Comparison of ENCODE assay signal across 9 cellular contexts in the genomic region with DNA sequence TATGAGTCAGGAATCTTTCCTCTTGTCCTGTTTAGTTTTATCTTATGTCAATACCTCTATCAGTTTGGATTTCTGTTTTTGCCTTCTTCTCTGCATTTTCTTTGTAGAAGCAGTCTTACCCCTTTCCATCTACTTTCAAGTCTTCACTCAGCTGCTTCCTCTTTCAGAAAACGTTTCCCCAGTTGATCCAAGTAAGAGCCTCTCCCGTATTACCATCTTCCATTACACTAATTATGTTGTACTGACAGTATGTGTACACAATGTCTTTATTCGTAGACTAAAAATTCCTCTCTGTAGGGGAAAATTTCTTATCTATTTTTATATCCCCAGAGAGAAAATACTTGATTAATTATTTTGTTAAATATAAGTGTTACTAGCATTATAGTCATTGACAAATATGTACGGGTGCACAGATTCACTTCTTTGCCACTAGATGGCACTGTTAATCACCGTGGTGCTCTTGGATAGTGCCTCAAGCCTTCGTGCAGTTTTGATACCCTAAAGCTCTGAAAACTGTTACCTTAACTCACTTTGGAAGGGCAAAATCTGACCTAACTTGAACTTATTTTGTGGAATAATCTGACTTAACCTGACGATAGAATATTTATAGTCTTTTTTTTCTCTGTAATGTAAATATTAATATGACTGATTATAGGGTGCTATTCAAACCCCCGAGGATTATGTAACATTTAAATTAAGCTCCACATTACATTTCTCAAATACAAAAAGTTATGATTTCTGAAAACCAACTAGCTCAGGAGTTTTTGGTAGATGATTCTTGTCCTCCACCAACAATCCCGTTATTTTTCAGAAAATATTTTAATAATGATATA.
DNase-seq lines count a peak whose midpoint lies in the region; ATAC-seq and TF ChIP-seq lines count a peak whose summit lies in the region.
"Had no signal": no experiment of that assay in that cellular context is flagged by ENCODE, and none has a peak within 500 bp of the region (broad histone marks: within the 10 kb centered on the region; RNA-seq: fewer than 3 reads in every experiment).

No MANE protein-coding gene starts in this region.

- H3K4me1 ChIP-seq in DOHH2 (ENCODE audit: control insufficient read depth, low read length) (no peaks in the 10 kb centered on the region), mesenchymal stem cell (ENCODE audit: control insufficient read depth, insufficient read depth, low read depth, low read length) (no peaks in the 10 kb centered on the region)

- H3F3A ChIP-seq in DOHH2 (ENCODE audit: control insufficient read depth, insufficient read depth): no peaks in the 10 kb centered on the region

- H3K79me1 ChIP-seq in mesenchymal stem cell (replicated peaks; ENCODE audit: low read length, poor library complexity, severe bottlenecking): no peaks in the 10 kb centered on the region

- H3K4me1 Mint-ChIP-seq in effector memory CD8-positive, alpha-beta T cell (ENCODE audit: low read depth in 2 of 2): no peaks in the 10 kb centered on the region

- H2BK120ac ChIP-seq in mesenchymal stem cell (ENCODE audit: low read depth, low read length): no peak overlapping the region

- H3K4me2 ChIP-seq in DOHH2 (ENCODE audit: low read length): no peak overlapping the region
- no peak overlapping the region for H3K4me2 ChIP-seq in mesenchymal stem cell (ENCODE audit: low read length, poor library complexity, severe bottlenecking)

- H2BK12ac ChIP-seq in mesenchymal stem cell (ENCODE audit: low read length in 2 of 2): no peak overlapping the region

- H3K27ac ChIP-seq in DOHH2 (ENCODE audit: low read depth, low read length): no peak overlapping the region
- no peak overlapping the region for H3K27ac ChIP-seq in HL-60 (replicated peaks)
- H3K27ac ChIP-seq in mesenchymal stem cell (ENCODE audit: low read length, poor library complexity, severe bottlenecking): no peak overlapping the region
- H3K27ac ChIP-seq: skin epidermis had no signal

- no peak overlapping the region for H3K18ac ChIP-seq in mesenchymal stem cell (ENCODE audit: low read depth in 1 of 2, low read length in 2 of 2)

- DNase-seq in A172 (ENCODE audit: low spot score): peak; percentile 53
- DNase-seq in HL-60 (ENCODE audit: low read depth in 1 of 2, low spot score in 1 of 2): peak; percentile 7 to 12
- peak; percentile 78 for DNase-seq in RKO (ENCODE audit: low spot score)
- DNase-seq in effector memory CD8-positive, alpha-beta T cell: peak; percentile 5 to 14 (median 12)
- peak; percentile 50 for DNase-seq in mesenchymal stem cell
- no peak for DNase-seq in GOT3 (lab: John Stamatoyannopoulos, UW)

- H2AK5ac ChIP-seq in mesenchymal stem cell (ENCODE audit: low read length, severe bottlenecking): no peak overlapping the region

- H4K91ac ChIP-seq in mesenchymal stem cell (ENCODE audit: low read length): no peak overlapping the region

- no peak overlapping the region for H3K4me3 Mint-ChIP-seq in effector memory CD8-positive, alpha-beta T cell

- H3K4me3 ChIP-seq in DOHH2 (ENCODE audit: low read length): no peak overlapping the region
- no peak overlapping the region for H3K4me3 ChIP-seq in HL-60 (replicated peaks; ENCODE audit: insufficient read depth, low read length)
- H3K4me3 ChIP-seq in mesenchymal stem cell (ENCODE audit: insufficient read depth in 1 of 2, low read depth in 1 of 2, low read length in 2 of 2): no peak overlapping the region
- H3K4me3 ChIP-seq: skin epidermis had no signal

- TF ChIP-seq CTCF in DOHH2 (IDR thresholded peaks at IDR 0.05; ENCODE audit: low read depth, low read length, poor library complexity, severe bottlenecking): peak; percentile 78
- TF ChIP-seq CTCF in HL-60 (IDR thresholded peaks at IDR 0.05; ENCODE audit: insufficient read depth, low read length): peak; percentile 80

- H3K36me3 ChIP-seq in DOHH2 (ENCODE audit: control insufficient read depth, low read length): no peaks in the 10 kb centered on the region
- no peaks in the 10 kb centered on the region for H3K36me3 ChIP-seq in mesenchymal stem cell (ENCODE audit: control insufficient read depth in 1 of 2, insufficient read depth in 2 of 2, low read depth in 1 of 2, low read length in 2 of 2)

- H3K27me3 ChIP-seq in DOHH2 (ENCODE audit: control insufficient read depth, low read length): no peaks in the 10 kb centered on the region
- H3K27me3 ChIP-seq in HL-60 (ENCODE audit: insufficient read depth, poor library complexity, severe bottlenecking): no peaks in the 10 kb centered on the region
- H3K27me3 ChIP-seq in mesenchymal stem cell (ENCODE audit: control insufficient read depth in 1 of 2, insufficient read depth in 1 of 2, low read length in 2 of 2): no peaks in the 10 kb centered on the region

- H3K14ac ChIP-seq in mesenchymal stem cell (ENCODE audit: low read length in 2 of 2): no peak overlapping the region

- H3K79me2 ChIP-seq in DOHH2 (ENCODE audit: control insufficient read depth, low read length): no peaks in the 10 kb centered on the region

- WGBS in mesenchymal stem cell: 8% methylated on average over 3 of the region's 9 CpGs

- H2BK5ac ChIP-seq in mesenchymal stem cell (ENCODE audit: low read depth, low read length, poor library complexity, severe bottlenecking): no peak overlapping the region

- no peak overlapping the region for H3K4ac ChIP-seq in mesenchymal stem cell (ENCODE audit: low read depth in 1 of 2, low read length in 2 of 2)

- H3K9me3 Mint-ChIP-seq in effector memory CD8-positive, alpha-beta T cell: no peaks in the 10 kb centered on the region

- H2AFZ ChIP-seq in mesenchymal stem cell (ENCODE audit: low read depth, low read length): no peak overlapping the region

- H3K23ac ChIP-seq in mesenchymal stem cell (ENCODE audit: low read length in 2 of 2): no peak overlapping the region

- H2BK15ac ChIP-seq in mesenchymal stem cell (ENCODE audit: low read depth, poor library complexity, severe bottlenecking): no peak overlapping the region

- H3K9me2 ChIP-seq in DOHH2 (replicated peaks; ENCODE audit: control insufficient read depth, low read length): no peaks in the 10 kb centered on the region

- 0 out of 2 replicates have a peak, but pooled peaks cover 3% of the 10 kb centered on the region for H3K9me3 ChIP-seq in DOHH2 (ENCODE audit: control insufficient read depth, insufficient read depth, low read length)
- H3K9me3 ChIP-seq in mesenchymal stem cell (ENCODE audit: control insufficient read depth, low read length): no peaks in the 10 kb centered on the region

- no peak overlapping the region for H3K9ac ChIP-seq in mesenchymal stem cell (ENCODE audit: low read length)

- no peak overlapping the region for H4K8ac ChIP-seq in mesenchymal stem cell (ENCODE audit: low read length)

- peak; percentile 100 for ATAC-seq in GM21529 (IDR thresholded peaks at IDR 0.05; ENCODE audit: unreplicated experiment)
- ATAC-seq in effector memory CD8-positive, alpha-beta T cell (replicated peaks): peak; percentile 89

- H3K27ac Mint-ChIP-seq in effector memory CD8-positive, alpha-beta T cell: no peak overlapping the region

- no peaks in the 10 kb centered on the region for H3K36me3 Mint-ChIP-seq in effector memory CD8-positive, alpha-beta T cell (ENCODE audit: insufficient read depth)

- peaks cover 0 to 11% of the 10 kb centered on the region in 2 donors for H3K27me3 Mint-ChIP-seq in effector memory CD8-positive, alpha-beta T cell

- H4K20me1 ChIP-seq in DOHH2 (ENCODE audit: control insufficient read depth, insufficient read depth, low read depth, low read length): no peaks in the 10 kb centered on the region
